ENCODE assay signal across 9 cellular contexts in the genomic region with DNA sequence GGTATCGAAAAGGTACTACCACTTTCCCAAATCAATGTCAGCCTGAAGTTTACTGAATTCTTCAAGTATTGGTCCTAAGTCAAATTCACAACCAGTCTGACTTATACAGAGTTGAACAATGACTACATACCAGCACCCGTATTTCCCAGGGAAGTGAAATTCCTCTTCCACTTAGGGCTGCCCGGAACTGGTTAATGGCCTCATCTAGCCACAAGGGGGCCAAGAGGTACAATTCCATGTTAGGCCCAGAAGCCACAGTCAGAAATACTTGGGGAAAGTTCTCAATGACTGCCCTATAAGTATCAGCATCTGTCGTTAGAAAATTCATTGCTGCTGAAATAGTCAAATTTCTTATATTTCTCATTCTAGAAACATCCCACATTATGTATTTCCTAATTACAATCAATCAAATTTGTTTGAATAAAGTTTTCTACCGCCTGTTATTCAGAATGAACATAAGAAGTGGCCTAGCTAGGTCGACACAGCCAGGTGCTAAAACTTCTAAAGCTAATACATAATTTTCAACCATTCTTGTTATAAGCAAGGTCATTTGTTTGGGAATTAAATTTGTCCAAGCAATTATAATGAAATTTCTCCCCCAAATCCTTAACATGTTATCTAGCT. TPM values are rescaled to one million over a fixed set of nuclear protein-coding genes. Genes with fewer than 3 reads are reported as not detected.
A peak's percentile ranks its signal among the peaks of the same experiment; 100 is the strongest.
DNase-seq lines count a peak whose midpoint lies in the region; ATAC-seq and TF ChIP-seq lines count a peak whose summit lies in the region.
"Had no signal": no experiment of that assay in that cellular context is flagged by ENCODE, and none has a peak within 500 bp of the region (broad histone marks: within the 10 kb centered on the region; RNA-seq: fewer than 3 reads in every experiment).

No MANE protein-coding gene starts in this region.

- no peak overlapping the region for H3K4me3 ChIP-seq in fibroblast of lung (replicated peaks in 1 of 4; ENCODE audit: control extremely low read depth in 1 of 4, insufficient read depth in 1 of 4, low read depth in 3 of 4, low read length in 4 of 4)
- no peak overlapping the region for H3K4me3 ChIP-seq in gastrocnemius medialis
- H3K4me3 ChIP-seq: SK-N-MC had no signal

- peaks cover 34% of the 10 kb centered on the region for H3K27me3 Mint-ChIP-seq in activated naive CD4-positive, alpha-beta T cell treated with anti-CD3 and anti-CD28 coated beads, Interleukin-2, amount 10 ng/mL, durations not matched to agents 7 days and 5 days

- H3K4me3 Mint-ChIP-seq in activated naive CD4-positive, alpha-beta T cell treated with anti-CD3 and anti-CD28 coated beads, Interleukin-2, amount 10 ng/mL, durations not matched to agents 7 days and 5 days = no peak overlapping the region

- DNase-seq in G401 (ENCODE audit: low spot score) (peak; percentile 13), RPMI8226 (peak; percentile 31), fibroblast of lung (ENCODE audit: low read depth in 2 of 2) (peak; percentile 62 to 74), pons (ENCODE audit: low spot score) (peak; percentile 52), gastrocnemius medialis (no peak)
- DNase-seq in activated naive CD4-positive, alpha-beta T cell treated with anti-CD3 and anti-CD28 coated beads, Interleukin-2, amount 10 ng/mL, durations not matched to agents 7 days and 5 days = no peak
- DNase-seq in effector CD4-positive, alpha-beta T cell = no peak

- no peaks in the 10 kb centered on the region for H4K20me1 ChIP-seq in fibroblast of lung (ENCODE audit: control insufficient read depth, extremely low read depth, insufficient read depth, low read length)

- H3K27ac ChIP-seq in fibroblast of lung (ENCODE audit: insufficient read depth, low read length) (no peak overlapping the region), gastrocnemius medialis (no peak overlapping the region)
- H3K27ac ChIP-seq: SK-N-MC had no signal

- H3K4me1 ChIP-seq in fibroblast of lung (ENCODE audit: control insufficient read depth, extremely low read depth, insufficient read depth, low read length) (no peaks in the 10 kb centered on the region), gastrocnemius medialis (peaks cover 4 to 13% of the 10 kb centered on the region in 2 donors)

- H3K36me3 ChIP-seq in fibroblast of lung (ENCODE audit: control insufficient read depth, insufficient read depth, low read length) (no peaks in the 10 kb centered on the region), gastrocnemius medialis (no peaks in the 10 kb centered on the region)

- in situ Hi-C loops in G401 (cut with HindIII; ENCODE audit: low sequenced_read_pairs) = no loop called here
- in situ Hi-C loops in gastrocnemius medialis (cut with MboI; ENCODE audit: low sequenced_read_pairs in 4 of 4) = no loop called here

- peaks cover 1% of the 10 kb centered on the region for H3K9me3 Mint-ChIP-seq in activated naive CD4-positive, alpha-beta T cell treated with anti-CD3 and anti-CD28 coated beads, Interleukin-2, amount 10 ng/mL, durations not matched to agents 7 days and 5 days

- H3K9ac ChIP-seq in fibroblast of lung (ENCODE audit: insufficient read depth, low read length) = no peak overlapping the region

- H3K27me3 ChIP-seq in fibroblast of lung (ENCODE audit: control insufficient read depth, insufficient read depth, low read length) (no peaks in the 10 kb centered on the region), gastrocnemius medialis (peaks cover 26 to 31% (median 30%) of the 10 kb centered on the region in 3 donors)

- no peak overlapping the region for H3K27ac Mint-ChIP-seq in activated naive CD4-positive, alpha-beta T cell treated with anti-CD3 and anti-CD28 coated beads, Interleukin-2, amount 10 ng/mL, durations not matched to agents 7 days and 5 days

- no peak overlapping the region for H3K4me2 ChIP-seq in fibroblast of lung (ENCODE audit: extremely low read depth, insufficient read depth, low read length)

- ATAC-seq in HG02981 (IDR thresholded peaks at IDR 0.05; ENCODE audit: unreplicated experiment) (peak; percentile 43), gastrocnemius medialis (no peak)

- TF ChIP-seq POLR2A in gastrocnemius medialis (IDR thresholded peaks at IDR 0.05) = no peak

- peaks cover 5% of the 10 kb centered on the region for H3K36me3 Mint-ChIP-seq in activated naive CD4-positive, alpha-beta T cell treated with anti-CD3 and anti-CD28 coated beads, Interleukin-2, amount 10 ng/mL, durations not matched to agents 7 days and 5 days

- peaks cover 26% of the 10 kb centered on the region for H3K4me1 Mint-ChIP-seq in activated naive CD4-positive, alpha-beta T cell treated with anti-CD3 and anti-CD28 coated beads, Interleukin-2, amount 10 ng/mL, durations not matched to agents 7 days and 5 days

- intact Hi-C loops in gastrocnemius medialis (cut with DNase I; ENCODE audit: low total_unique reads) = no loop called here

- no peak overlapping the region for H2AFZ ChIP-seq in fibroblast of lung (ENCODE audit: low read length)

- H3K9me3 ChIP-seq in fibroblast of lung (ENCODE audit: control insufficient read depth, insufficient read depth, low read depth, low read length) = no peaks in the 10 kb centered on the region
- H3K9me3 ChIP-seq in gastrocnemius medialis = no peaks in the 10 kb centered on the region

- no peaks in the 10 kb centered on the region for H3K79me2 ChIP-seq in fibroblast of lung (ENCODE audit: control insufficient read depth, insufficient read depth, low read length)

- TF ChIP-seq CTCF in fibroblast of lung (conservative IDR thresholded peaks at IDR 0.05 in 1 of 2, IDR thresholded peaks at IDR 0.05 in 1 of 2; ENCODE audit: low read depth in 1 of 2, low read length in 2 of 2) (peak; percentile 73 to 92), gastrocnemius medialis (IDR thresholded peaks at IDR 0.05 in 4 of 5, conservative IDR thresholded peaks at IDR 0.05 in 1 of 5) (peak in 2 of 5 experiments; percentile 21 to 31)

- CTCF ChIA-PET in activated naive CD4-positive, alpha-beta T cell treated with anti-CD3 and anti-CD28 coated beads, Interleukin-2, amount 10 ng/mL, durations not matched to agents 7 days and 5 days (lab: Charles Lee) = interaction anchor here (1.2 to 1.5 kb wide), 2 partner anchors 11 to 45 kb away, joined by 3 read pairs; no protein-coding TSS in a partner anchor

RNA-seq across cellular contexts. Expression of a gene that starts 5.6 kb away (rescaled TPM):
- total RNA-seq in G401 (2014; rRNA removed; shearing (Covaris generic)) = 0.10 TPM in 1 of 2 replicates, not detected in the other
- 2.3 and 9.0 TPM in 2 replicates for total RNA-seq in fibroblast of lung
- polyA plus RNA-seq in fibroblast of lung = 20.3 and 21.4 TPM in 2 replicates
- polyA plus RNA-seq in fibroblast of lung (2012) = 16.7 and 18.5 TPM in 2 replicates
- polyA minus RNA-seq in fibroblast of lung (ENCODE audit: low replicate concordance) = 36.1 and 66.3 TPM in 2 replicates
- under 1 TPM in 3 of 4 donors, not detected in 1; 0.29 to 0.39 (median 0.39) TPM for total RNA-seq in gastrocnemius medialis

Comparison
In these comparisons a context has a peak if more than half of its experiments do, and no peak if none do; other contexts are left out.
1. DNase-seq: peak in G401 (single experiment), RPMI8226 (single experiment), fibroblast of lung (2 of 2) and pons (single experiment); none in gastrocnemius medialis (0 of 2), activated naive CD4-positive, alpha-beta T cell treated with anti-CD3 and anti-CD28 coated beads, Interleukin-2, amount 10 ng/mL, durations not matched to agents 7 days and 5 days (single experiment) and effector CD4-positive, alpha-beta T cell (single experiment).